Comparison of ENCODE assay signal across 10 cellular contexts in genomic region chr13:32471187-32471922, GRCh38. TPM values are rescaled to one million over a fixed set of nuclear protein-coding genes. Genes with fewer than 3 reads are reported as not detected.
DNase-seq lines count a peak whose midpoint lies in the region; ATAC-seq and TF ChIP-seq lines count a peak whose summit lies in the region.
"Had no signal": no experiment of that assay in that cellular context is flagged by ENCODE, and none has a peak within 500 bp of the region (broad histone marks: within the 10 kb centered on the region; RNA-seq: fewer than 3 reads in every experiment).

No MANE protein-coding gene starts in this region.

- H3K27me3 ChIP-seq in AG04450 (ENCODE audit: control insufficient read depth, insufficient read depth, low read length), result no peaks in the 10 kb centered on the region
- H3K27me3 ChIP-seq: neutrophil had no signal

- H3K27ac Mint-ChIP-seq in nephron progenitor cell, result peak overlapping the region; percentile 81

- peaks cover 10% of the 10 kb centered on the region for H3K4me1 Mint-ChIP-seq in nephron progenitor cell

- ATAC-seq in esophagus mucosa (peak; percentile 47), GM18519 (IDR thresholded peaks at IDR 0.05; ENCODE audit: low FRiP score, unreplicated experiment) (no peak)

- POLR2A ChIA-PET in AG04450 (lab: Yijun Ruan, JAX), result no interaction called here

- no peak overlapping the region for H3K4me3 Mint-ChIP-seq in nephron progenitor cell

- H3K9me3 Mint-ChIP-seq in nephron progenitor cell, result no peaks in the 10 kb centered on the region

- no peaks in the 10 kb centered on the region for H3K27me3 Mint-ChIP-seq in nephron progenitor cell (ENCODE audit: low read depth, poor library complexity)

- no peaks in the 10 kb centered on the region for H3K9me3 ChIP-seq in AG04450 (ENCODE audit: control insufficient read depth, insufficient read depth, low read length)
- H3K9me3 ChIP-seq: neutrophil had no signal

- DNase-seq in AG04450 (ENCODE audit: low read depth, low spot score), result peak; percentile 26
- DNase-seq in OCI-M1 (lab: John Stamatoyannopoulos, UW), result peak; percentile 50
- peak; percentile 15 for DNase-seq in nephron progenitor cell
- no peak for DNase-seq in NCI-H2081 (lab: John Stamatoyannopoulos, UW)
- DNase-seq in GF-D8 (lab: John Stamatoyannopoulos, UW), result no peak
- DNase-seq in GM10266 (ENCODE audit: extremely low spot score), result no peak
- DNase-seq: activated CD8-positive, alpha-beta memory T cell treated with anti-CD3 and anti-CD28 coated beads, Interleukin-2, amount 50 U/mL, for 4 hours had no signal

- H3K4me3 ChIP-seq in AG04450 (ENCODE audit: low read depth, low read length), result no peak overlapping the region

- CTCF ChIA-PET in AG04450 (lab: Charles Lee), result interaction anchor here (0.9 kb wide), 1 partner anchor 20 kb away, joined by 3 read pairs; no protein-coding TSS in a partner anchor

- no peaks in the 10 kb centered on the region for H3K36me3 Mint-ChIP-seq in nephron progenitor cell (ENCODE audit: low read depth)

- TF ChIP-seq CTCF in AG04450 (IDR thresholded peaks at IDR 0.05; ENCODE audit: low read depth, low read length) (no peak), nephron progenitor cell (IDR thresholded peaks at IDR 0.05) (no peak), GM10266 (IDR thresholded peaks at IDR 0.05; ENCODE audit: control insufficient read depth, insufficient read depth, low read depth, missing control alignments) (no peak)

- peak overlapping the region; percentile 52 for H3K27ac ChIP-seq in AG04450 (ENCODE audit: low read depth, low read length)
- H3K27ac ChIP-seq: neutrophil had no signal

RNA-seq across cellular contexts. Expression of gene N4BP2L1, which starts 43.4 kb away (rescaled TPM):
- polyA plus RNA-seq in AG04450 (2011; rRNA removed), result 0.88 and 1.8 TPM in 2 replicates
- polyA minus RNA-seq in AG04450 (2011; rRNA and poly(A)+ RNA removed), result 1.0 and 1.5 TPM in 2 replicates
- total RNA-seq in esophagus mucosa, result 1.8 TPM

Comparison
In these comparisons a context has a peak if more than half of its experiments do, and no peak if none do; other contexts are left out.
1. DNase-seq: peak in AG04450 (single experiment), OCI-M1 (single experiment) and nephron progenitor cell (single experiment); none in NCI-H2081 (0 of 2), GF-D8 (single experiment) and GM10266 (single experiment).